1 cellular context compared by ENCODE assay signal in genomic region chr5:143663872-143664271, GRCh38.
TF ChIP-seq lines count a peak whose summit lies in the region.

No MANE protein-coding gene starts in this region.

TF ChIP-seq in SK-N-SH treated with all-trans-retinoic acid at 6 μM for 48 hours, 23 proteins besides CTCF, POLR2A, EP300 and RAD21 (continued from another document):
- no peak for TF ChIP-seq PATZ1 (CRISPR knock-in tag; IDR thresholded peaks at IDR 0.05; ENCODE audit: borderline replicate concordance)
- TF ChIP-seq PPARA (CRISPR knock-in tag; IDR thresholded peaks at IDR 0.05; ENCODE audit: borderline replicate concordance) = no peak
- TF ChIP-seq CSDC2 (CRISPR knock-in tag; IDR thresholded peaks at IDR 0.05) = no peak
- no peak for TF ChIP-seq TSHZ2 (CRISPR knock-in tag; IDR thresholded peaks at IDR 0.05)
- no peak for TF ChIP-seq TOX (CRISPR knock-in tag; IDR thresholded peaks at IDR 0.05; ENCODE audit: borderline replicate concordance)
- no peak for TF ChIP-seq ZNF565 (CRISPR knock-in tag; conservative IDR thresholded peaks at IDR 0.05; ENCODE audit: low read depth)
- TF ChIP-seq ZFP30 (CRISPR knock-in tag; IDR thresholded peaks at IDR 0.05) = no peak
